ENCODE assay signal across 19 cellular contexts in genomic region chr1:183546427-183546826, GRCh38. TPM values are rescaled to one million over a fixed set of nuclear protein-coding genes. Genes with fewer than 3 reads are reported as not detected.
DNase-seq lines count a peak whose midpoint lies in the region; ATAC-seq, FAIRE-seq and TF ChIP-seq lines count a peak whose summit lies in the region.
"Had no signal": no experiment of that assay in that cellular context is flagged by ENCODE, and none has a peak within 500 bp of the region (broad histone marks: within the 10 kb centered on the region; RNA-seq: fewer than 3 reads in every experiment).

No MANE protein-coding gene starts in this region.

- peaks cover 72% of the 10 kb centered on the region for H3K36me3 Mint-ChIP-seq in activated CD8-positive, alpha-beta T cell treated with anti-CD3 and anti-CD28 coated beads, Interleukin-2, amount 10 ng/mL, durations not matched to agents 7 days and 5 days (ENCODE audit: low read depth)
- H3K36me3 Mint-ChIP-seq in activated CD8-positive, alpha-beta T cell treated with anti-CD3 and anti-CD28 coated beads for 36 hours (ENCODE audit: low read depth), result peaks cover 39% of the 10 kb centered on the region
- peaks cover 69% of the 10 kb centered on the region for H3K36me3 Mint-ChIP-seq in WTC11

- peaks cover 10% of the 10 kb centered on the region for H3K4me1 Mint-ChIP-seq in activated CD8-positive, alpha-beta T cell treated with anti-CD3 and anti-CD28 coated beads, Interleukin-2, amount 10 ng/mL, durations not matched to agents 7 days and 5 days (ENCODE audit: low read depth)
- no peaks in the 10 kb centered on the region for H3K4me1 Mint-ChIP-seq in activated CD8-positive, alpha-beta T cell treated with anti-CD3 and anti-CD28 coated beads for 36 hours (ENCODE audit: low read depth)
- peaks cover 32% of the 10 kb centered on the region for H3K4me1 Mint-ChIP-seq in WTC11

- no peaks in the 10 kb centered on the region for H3K27me3 Mint-ChIP-seq in activated CD8-positive, alpha-beta T cell treated with anti-CD3 and anti-CD28 coated beads, Interleukin-2, amount 10 ng/mL, durations not matched to agents 7 days and 5 days (ENCODE audit: low read depth)
- no peaks in the 10 kb centered on the region for H3K27me3 Mint-ChIP-seq in activated CD8-positive, alpha-beta T cell treated with anti-CD3 and anti-CD28 coated beads for 36 hours
- no peaks in the 10 kb centered on the region for H3K27me3 Mint-ChIP-seq in WTC11 (ENCODE audit: low read depth)
- H3K27me3 Mint-ChIP-seq: IgD-negative memory B cell had no signal

- peak overlapping the region; percentile 53 for H3K27ac Mint-ChIP-seq in activated CD8-positive, alpha-beta T cell treated with anti-CD3 and anti-CD28 coated beads, Interleukin-2, amount 10 ng/mL, durations not matched to agents 7 days and 5 days
- no peak overlapping the region for H3K27ac Mint-ChIP-seq in activated CD8-positive, alpha-beta T cell treated with anti-CD3 and anti-CD28 coated beads for 36 hours
- peak overlapping the region; percentile 35; the same call in 1 of the 2 replicates for H3K27ac Mint-ChIP-seq in WTC11

- TF ChIP-seq POLR2A in GM12892 (IDR thresholded peaks at IDR 0.05; ENCODE audit: low read depth, low read length), result no peak

- ATAC-seq in activated CD8-positive, alpha-beta T cell treated with anti-CD3 and anti-CD28 coated beads, Interleukin-2, amount 10 ng/mL, durations not matched to agents 7 days and 5 days, result no peak
- ATAC-seq in activated CD8-positive, alpha-beta T cell treated with anti-CD3 and anti-CD28 coated beads for 36 hours, result no peak
- ATAC-seq in WTC11, result no peak

- no peak overlapping the region for H3K4me3 Mint-ChIP-seq in activated CD8-positive, alpha-beta T cell treated with anti-CD3 and anti-CD28 coated beads, Interleukin-2, amount 10 ng/mL, durations not matched to agents 7 days and 5 days
- no peak overlapping the region for H3K4me3 Mint-ChIP-seq in activated CD8-positive, alpha-beta T cell treated with anti-CD3 and anti-CD28 coated beads for 36 hours
- H3K4me3 Mint-ChIP-seq in WTC11, result no peak overlapping the region
- H3K4me3 Mint-ChIP-seq: IgD-negative memory B cell had no signal

- POLR2A ChIA-PET in activated CD8-positive, alpha-beta T cell treated with anti-CD3 and anti-CD28 coated beads, Interleukin-2, amount 10 ng/mL, durations not matched to agents 7 days and 5 days (lab: Charles Lee), result no interaction called here
- POLR2A ChIA-PET in activated CD8-positive, alpha-beta T cell treated with anti-CD3 and anti-CD28 coated beads for 36 hours (lab: Charles Lee), result no interaction called here
- POLR2A ChIA-PET in WTC11 (lab: Charles Lee), result no interaction called here

- TF ChIP-seq CTCF in activated CD8-positive, alpha-beta T cell treated with anti-CD3 and anti-CD28 coated beads for 36 hours (IDR thresholded peaks at IDR 0.05), result no peak
- TF ChIP-seq CTCF in WTC11 (IDR thresholded peaks at IDR 0.05) (no peak), fibroblast of pulmonary artery (IDR thresholded peaks at IDR 0.05; ENCODE audit: low read length, missing control alignments) (no peak)

- no peak for DNase-seq in activated CD8-positive, alpha-beta T cell treated with anti-CD3 and anti-CD28 coated beads, Interleukin-2, amount 10 ng/mL, durations not matched to agents 7 days and 5 days
- DNase-seq in activated CD8-positive, alpha-beta T cell treated with anti-CD3 and anti-CD28 coated beads for 36 hours, result no peak
- no peak for DNase-seq in WTC11 (ENCODE audit: low spot score)
- DNase-seq in fibroblast of pulmonary artery (ENCODE audit: low read depth), result peak; percentile 57
- DNase-seq in renal cortical epithelial cell (ENCODE audit: low read depth), result peak; percentile 19
- no peak for DNase-seq in mesenteric fat pad (ENCODE audit: low spot score)
- no peak for DNase-seq in NCI-H510A (lab: John Stamatoyannopoulos, UW)
- no peak for DNase-seq in GM12892 (ENCODE audit: insufficient read length)
- DNase-seq: COR-L47; DMS153; EL; HCEC 1CT; NCI-H1436; NCI-H2081 treated with DMSO at 0.1 percent for 48 hours; NCI-H2227 treated with DMSO at 0.1 percent for 48 hours; NCI-H526 treated with DMSO at 0.1 percent for 48 hours; NK-92 treated with Interleukin-12 subunit alpha and Interleukin-12 subunit beta, amount 100 ng/mL, for 24 hours had no signal

- no peaks in the 10 kb centered on the region for H3K9me3 Mint-ChIP-seq in activated CD8-positive, alpha-beta T cell treated with anti-CD3 and anti-CD28 coated beads, Interleukin-2, amount 10 ng/mL, durations not matched to agents 7 days and 5 days (ENCODE audit: insufficient read depth)
- no peaks in the 10 kb centered on the region for H3K9me3 Mint-ChIP-seq in activated CD8-positive, alpha-beta T cell treated with anti-CD3 and anti-CD28 coated beads for 36 hours
- H3K9me3 Mint-ChIP-seq in WTC11, result no peaks in the 10 kb centered on the region
- H3K9me3 Mint-ChIP-seq: IgD-negative memory B cell had no signal

- CTCF ChIA-PET in activated CD8-positive, alpha-beta T cell treated with anti-CD3 and anti-CD28 coated beads, Interleukin-2, amount 10 ng/mL, durations not matched to agents 7 days and 5 days (lab: Charles Lee), result no interaction called here
- CTCF ChIA-PET in activated CD8-positive, alpha-beta T cell treated with anti-CD3 and anti-CD28 coated beads for 36 hours (lab: Charles Lee), result no interaction called here
- CTCF ChIA-PET in WTC11 (lab: Charles Lee), result interaction anchor here (1.0 to 1.7 kb wide), 4 partner anchors 16 to 265 kb away, joined by 3 to 7 read pairs (median 5); no protein-coding TSS in a partner anchor

- no peak overlapping the region for H3K4me3 ChIP-seq in fibroblast of pulmonary artery (replicated peaks; ENCODE audit: low read depth, low read length)

- FAIRE-seq in GM12892 (lab: Jason Lieb, UNC), result no peak
- FAIRE-seq: A204.1 had no signal

- intact Hi-C loops in activated CD8-positive, alpha-beta T cell treated with anti-CD3 and anti-CD28 coated beads for 36 hours (cut with micrococcal nuclease), result loop anchor here (10.0 kb wide), 1 partner anchor 72 kb away; the partner anchor contains the start of gene SMG7

TF ChIP-seq in WTC11, 78 proteins besides CTCF, POLR2A, EP300 and RAD21:
- TF ChIP-seq ZNF512 (CRISPR knock-in tag; IDR thresholded peaks at IDR 0.05; ENCODE audit: borderline replicate concordance), result no peak
- no peak for TF ChIP-seq ERG (CRISPR knock-in tag; IDR thresholded peaks at IDR 0.05)
- TF ChIP-seq SOX15 (CRISPR knock-in tag; IDR thresholded peaks at IDR 0.05), result no peak
- no peak for TF ChIP-seq OVOL2 (CRISPR knock-in tag; IDR thresholded peaks at IDR 0.05; ENCODE audit: borderline replicate concordance)

RNA-seq across cellular contexts. Expression of gene NCF2, which starts 43.8 kb away (rescaled TPM):
- 10 to 100 TPM in 1 of 2 experiments, 1 to 10 TPM in 1; 9.2 to 10.3 TPM for total RNA-seq in activated CD8-positive, alpha-beta T cell treated with anti-CD3 and anti-CD28 coated beads, Interleukin-2, amount 10 ng/mL, durations not matched to agents 7 days and 5 days
- total RNA-seq in activated CD8-positive, alpha-beta T cell treated with anti-CD3 and anti-CD28 coated beads for 36 hours, result 1 to 10 TPM; 4.2 to 4.7 TPM
- total RNA-seq in WTC11 (2021) (0.25 to 0.52 TPM (median 0.41 TPM) in 3 replicates), renal cortical epithelial cell (4.6 and 102 TPM in 2 replicates), mesenteric fat pad (40.8 TPM)
- 97.2 TPM for polyA plus RNA-seq in GM12892 (2012; ENCODE audit: missing spikeins)

Comparison
In these comparisons a context has a peak if more than half of its experiments do, and no peak if none do; other contexts are left out.
1. DNase-seq: peak in fibroblast of pulmonary artery (single experiment) and renal cortical epithelial cell (single experiment); none in activated CD8-positive, alpha-beta T cell treated with anti-CD3 and anti-CD28 coated beads, Interleukin-2, amount 10 ng/mL, durations not matched to agents 7 days and 5 days (single experiment), activated CD8-positive, alpha-beta T cell treated with anti-CD3 and anti-CD28 coated beads for 36 hours (single experiment), WTC11 (single experiment), mesenteric fat pad (single experiment), NCI-H510A (single experiment) and GM12892 (single experiment).